Comparison of ENCODE assay signal across 8 cellular contexts in the genomic region with DNA sequence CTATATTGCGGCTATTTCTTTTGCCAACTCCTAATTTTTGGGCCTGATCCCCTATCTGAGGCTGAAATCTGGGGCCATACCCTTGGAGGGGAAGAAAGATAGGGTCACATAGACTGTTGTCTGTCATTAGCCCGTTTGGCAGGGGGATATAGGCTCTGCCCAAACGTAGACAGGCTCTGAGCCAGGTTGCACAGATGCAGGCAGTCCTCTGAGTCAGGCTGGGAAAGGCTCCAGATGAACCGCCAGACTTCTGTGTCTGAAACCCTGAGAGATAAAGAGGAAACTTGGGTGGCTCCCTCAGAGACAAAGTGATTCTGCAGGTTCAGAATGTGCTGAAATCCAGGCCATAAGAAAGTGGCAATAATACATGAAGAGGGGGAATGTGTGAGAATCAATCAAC. TPM values are rescaled to one million over a fixed set of nuclear protein-coding genes. Genes with fewer than 3 reads are reported as not detected.
DNase-seq lines count a peak whose midpoint lies in the region; ATAC-seq, FAIRE-seq and TF ChIP-seq lines count a peak whose summit lies in the region.

No MANE protein-coding gene starts in this region.

- H3K36me3 Mint-ChIP-seq in activated CD4-positive, alpha-beta T cell treated with anti-CD3 and anti-CD28 coated beads, Interleukin-2, amount 10 ng/mL, durations not matched to agents 24 days and 14 days (ENCODE audit: low read depth) = peaks cover 10% of the 10 kb centered on the region
- H3K36me3 Mint-ChIP-seq in activated CD4-positive, alpha-beta T cell treated with anti-CD3 and anti-CD28 coated beads for 36 hours (ENCODE audit: low read depth) = peaks cover 10% of the 10 kb centered on the region

- H3K9me2 ChIP-seq in OCI-LY7 (ENCODE audit: insufficient read depth, low read length) = no peaks in the 10 kb centered on the region

- H3K4me3 Mint-ChIP-seq in activated CD4-positive, alpha-beta T cell treated with anti-CD3 and anti-CD28 coated beads, Interleukin-2, amount 10 ng/mL, durations not matched to agents 24 days and 14 days = no peak overlapping the region
- H3K4me3 Mint-ChIP-seq in activated CD4-positive, alpha-beta T cell treated with anti-CD3 and anti-CD28 coated beads for 36 hours = no peak overlapping the region

- H4K20me1 ChIP-seq in K562 (replicated peaks; ENCODE audit: control insufficient read depth, insufficient read depth, low read length) (no peaks in the 10 kb centered on the region), OCI-LY7 (ENCODE audit: insufficient read depth, low read length) (peaks cover 6% of the 10 kb centered on the region; the same call in 1 of the 2 replicates)

- no peak for TF ChIP-seq POLR2A in K562 (conservative IDR thresholded peaks at IDR 0.05)
- TF ChIP-seq POLR2A in uterus (IDR thresholded peaks at IDR 0.05) = no peak

- in situ Hi-C loops in K562 (cut with MboI) = no loop called here

- H2AFZ ChIP-seq in K562 (ENCODE audit: low read depth, low read length) = peak overlapping the region; percentile 74
- H2AFZ ChIP-seq in OCI-LY7 (ENCODE audit: low read length) = no peak overlapping the region

- peak; percentile 57 for DNase-seq in activated CD4-positive, alpha-beta T cell treated with anti-CD3 and anti-CD28 coated beads, Interleukin-2, amount 10 ng/mL, durations not matched to agents 24 days and 14 days
- DNase-seq in activated CD4-positive, alpha-beta T cell treated with anti-CD3 and anti-CD28 coated beads for 36 hours = no peak
- peak; percentile 29 to 91 (median 51) for DNase-seq in K562 (ENCODE audit: extremely low read depth in 1 of 4, low spot score in 3 of 4)
- DNase-seq in kidney = peak; percentile 70
- peak; percentile 73 to 83 for DNase-seq in uterus
- no peak for DNase-seq in NCI-H1436 (lab: John Stamatoyannopoulos, UW)
- DNase-seq in OCI-LY7 (ENCODE audit: low spot score) = no peak

- H3K27ac ChIP-seq in K562 (ENCODE audit: extremely low read depth, low read depth, low read length) (peak overlapping the region; percentile 75), kidney (ENCODE audit: low read depth in 2 of 2, low read length in 2 of 2) (no peak overlapping the region), uterus (peak overlapping the region; percentile 67 to 95), OCI-LY7 (ENCODE audit: low read depth, low read length, poor library complexity, severe bottlenecking) (no peak overlapping the region)

- H3K9ac ChIP-seq in K562 (ENCODE audit: insufficient read depth in 1 of 2, low read depth in 2 of 2, low read length in 2 of 2) (peak overlapping the region; percentile 38 to 49; a peak in 3 of 4 replicates), kidney (ENCODE audit: low read length in 2 of 2) (no peak overlapping the region)

- TF ChIP-seq RAD21 in K562 (CRISPR knock-in tag; conservative IDR thresholded peaks at IDR 0.05 in 1 of 2, IDR thresholded peaks at IDR 0.05 in 1 of 2) = no peak

- no peaks in the 10 kb centered on the region for H3K9me3 ChIP-seq in K562 (replicated peaks; ENCODE audit: control insufficient read depth, insufficient read depth, low read depth, low read length)
- H3K9me3 ChIP-seq in kidney (ENCODE audit: control insufficient read depth in 1 of 2, low read length in 2 of 2) = no peaks in the 10 kb centered on the region
- no peaks in the 10 kb centered on the region for H3K9me3 ChIP-seq in uterus
- no peaks in the 10 kb centered on the region for H3K9me3 ChIP-seq in OCI-LY7 (ENCODE audit: low read length)

- H3K79me2 ChIP-seq in K562 (ENCODE audit: control insufficient read depth, insufficient read depth, low read length) = peaks cover 11% of the 10 kb centered on the region
- H3K79me2 ChIP-seq in OCI-LY7 (ENCODE audit: insufficient read depth, low read depth, low read length) = peaks cover 9% of the 10 kb centered on the region

- CTCF ChIA-PET in activated CD4-positive, alpha-beta T cell treated with anti-CD3 and anti-CD28 coated beads for 36 hours (lab: Charles Lee) = no interaction called here
- CTCF ChIA-PET in K562 (lab: Yijun Ruan, JAX; ENCODE audit: low intra/inter-chr PET ratio) (no interaction called here), OCI-LY7 (lab: Charles Lee; ENCODE audit: unreplicated experiment) (no interaction called here)

- no peaks in the 10 kb centered on the region for H3K9me1 ChIP-seq in K562 (ENCODE audit: control insufficient read depth, insufficient read depth, low read length)

- peaks cover 38% of the 10 kb centered on the region for H3K4me1 Mint-ChIP-seq in activated CD4-positive, alpha-beta T cell treated with anti-CD3 and anti-CD28 coated beads, Interleukin-2, amount 10 ng/mL, durations not matched to agents 24 days and 14 days
- H3K4me1 Mint-ChIP-seq in activated CD4-positive, alpha-beta T cell treated with anti-CD3 and anti-CD28 coated beads for 36 hours = peaks cover 40% of the 10 kb centered on the region

- 5% methylated on average over 4 of the region's 4 CpGs for WGBS in K562 (ENCODE audit: insufficient coverage, low coverage, missing lambda C conversion rate)

- H3K27me3 ChIP-seq in K562 (ENCODE audit: control insufficient read depth in 2 of 2, insufficient read depth in 2 of 2, low read length in 2 of 2) (no peaks in the 10 kb centered on the region), uterus (no peaks in the 10 kb centered on the region)

- no TSS peak for BruUV-seq in K562 (replicated peaks; lab: Mats Ljungman, UMichigan)
- no TSS peak for BruUV-seq in OCI-LY7 (replicated peaks; lab: Mats Ljungman, UMichigan)

- H3K4me3 ChIP-seq in K562 (no peak overlapping the region), kidney (ENCODE audit: low read length in 2 of 2) (no peak overlapping the region), uterus (no peak overlapping the region), OCI-LY7 (ENCODE audit: low read depth, low read length, poor library complexity, severe bottlenecking) (no peak overlapping the region)

- no peaks in the 10 kb centered on the region for H3K27me3 Mint-ChIP-seq in activated CD4-positive, alpha-beta T cell treated with anti-CD3 and anti-CD28 coated beads, Interleukin-2, amount 10 ng/mL, durations not matched to agents 24 days and 14 days
- no peaks in the 10 kb centered on the region for H3K27me3 Mint-ChIP-seq in activated CD4-positive, alpha-beta T cell treated with anti-CD3 and anti-CD28 coated beads for 36 hours

- TF ChIP-seq EP300 in K562 (IDR thresholded peaks at IDR 0.05; ENCODE audit: low read length) = peak; percentile 63

- H3K36me3 ChIP-seq in K562 (ENCODE audit: control insufficient read depth, insufficient read depth, low read length) = peaks cover 2% of the 10 kb centered on the region; the same call in 2 of the 3 replicates
- no peaks in the 10 kb centered on the region for H3K36me3 ChIP-seq in kidney (ENCODE audit: control insufficient read depth in 1 of 2, insufficient read depth in 2 of 2, low read length in 2 of 2)
- H3K36me3 ChIP-seq in uterus = no peaks in the 10 kb centered on the region
- peaks cover 6% of the 10 kb centered on the region; the same call in 1 of the 2 replicates for H3K36me3 ChIP-seq in OCI-LY7 (ENCODE audit: insufficient read depth, low read length)

- FAIRE-seq in K562 (lab: Jason Lieb, UNC) (peak; percentile 82), kidney (lab: Jason Lieb, UNC) (no peak)

- POLR2A ChIA-PET in activated CD4-positive, alpha-beta T cell treated with anti-CD3 and anti-CD28 coated beads for 36 hours (lab: Charles Lee) = no interaction called here
- POLR2A ChIA-PET in K562 (lab: Yijun Ruan, JAX) = interaction anchor here (0.5 to 1.1 kb wide), 3 partner anchors 195 to 812 kb away, joined by 3 to 4 read pairs (median 3); no protein-coding TSS in a partner anchor
- POLR2A ChIA-PET in OCI-LY7 (lab: Charles Lee) = no interaction called here

- H3K4me1 ChIP-seq in K562 (replicated peaks in 1 of 2; ENCODE audit: control insufficient read depth in 2 of 2, insufficient read depth in 2 of 2, low read length in 2 of 2) (peaks cover 29 to 43% of the 10 kb centered on the region in 2 experiments), kidney (ENCODE audit: control insufficient read depth in 1 of 2, insufficient read depth in 1 of 2, low read depth in 1 of 2, low read length in 2 of 2) (peaks cover 6 to 10% of the 10 kb centered on the region in 2 donors), uterus (peaks cover 0 to under 1% of the 10 kb centered on the region in 2 donors), OCI-LY7 (ENCODE audit: insufficient read depth, low read length, poor library complexity, severe bottlenecking) (peaks cover 35% of the 10 kb centered on the region)

- no peak for ATAC-seq in activated CD4-positive, alpha-beta T cell treated with anti-CD3 and anti-CD28 coated beads for 36 hours
- peak; percentile 11 for ATAC-seq in K562
- ATAC-seq in HG02870 (IDR thresholded peaks at IDR 0.05; ENCODE audit: unreplicated experiment) = no peak

- H3K27ac Mint-ChIP-seq in activated CD4-positive, alpha-beta T cell treated with anti-CD3 and anti-CD28 coated beads, Interleukin-2, amount 10 ng/mL, durations not matched to agents 24 days and 14 days = no peak overlapping the region
- no peak overlapping the region for H3K27ac Mint-ChIP-seq in activated CD4-positive, alpha-beta T cell treated with anti-CD3 and anti-CD28 coated beads for 36 hours

- H3K4me2 ChIP-seq in K562 (ENCODE audit: insufficient read depth, low read length) = peak overlapping the region; percentile 58
- H3K4me2 ChIP-seq in OCI-LY7 (ENCODE audit: low read length) = no peak overlapping the region

- TF ChIP-seq CTCF in K562 (IDR thresholded peaks at IDR 0.05 in 2 of 3, conservative IDR thresholded peaks at IDR 0.05 in 1 of 3; ENCODE audit: insufficient read depth in 2 of 3, low read depth in 1 of 3, low read length in 3 of 3) (no peak), kidney (IDR thresholded peaks at IDR 0.05; ENCODE audit: borderline replicate concordance, extremely low read depth, insufficient read depth) (no peak), uterus (IDR thresholded peaks at IDR 0.05) (no peak), OCI-LY7 (conservative IDR thresholded peaks at IDR 0.05; ENCODE audit: low read length) (no peak)

- intact Hi-C loops in activated CD4-positive, alpha-beta T cell treated with anti-CD3 and anti-CD28 coated beads, Interleukin-2, amount 10 ng/mL, durations not matched to agents 24 days and 14 days (cut with micrococcal nuclease) = no loop called here
- intact Hi-C loops in activated CD4-positive, alpha-beta T cell treated with anti-CD3 and anti-CD28 coated beads for 36 hours (cut with DNase I, micrococcal nuclease) = no loop called here
- intact Hi-C loops in K562 (cut with micrococcal nuclease) = no loop called here
- intact Hi-C loops in kidney (cut with DNase I) = no loop called here
- intact Hi-C loops in uterus (cut with DNase I; ENCODE audit: low total_unique reads) = no loop called here
- intact Hi-C loops in OCI-LY7 (cut with micrococcal nuclease; ENCODE audit: unreplicated experiment) = no loop called here

- H3K9me3 Mint-ChIP-seq in activated CD4-positive, alpha-beta T cell treated with anti-CD3 and anti-CD28 coated beads, Interleukin-2, amount 10 ng/mL, durations not matched to agents 24 days and 14 days = no peaks in the 10 kb centered on the region
- H3K9me3 Mint-ChIP-seq in activated CD4-positive, alpha-beta T cell treated with anti-CD3 and anti-CD28 coated beads for 36 hours (ENCODE audit: low read depth) = no peaks in the 10 kb centered on the region

RNA-seq across cellular contexts. Expression of gene CAP1, which starts 4.0 kb away (rescaled TPM):
- 417 and 440 TPM in 2 replicates for total RNA-seq in activated CD4-positive, alpha-beta T cell treated with anti-CD3 and anti-CD28 coated beads, Interleukin-2, amount 10 ng/mL, durations not matched to agents 24 days and 14 days
- 100 to 1,000 TPM; 527 to 553 TPM for total RNA-seq in activated CD4-positive, alpha-beta T cell treated with anti-CD3 and anti-CD28 coated beads for 36 hours
- 173 and 189 TPM in 2 replicates for total RNA-seq in K562 (2011; cell fraction: chromatin; rRNA removed; ENCODE audit: low replicate concordance)
- 98.9 and 116 TPM in 2 replicates for total RNA-seq in K562 (2011; cell fraction: nucleolus; rRNA removed)
- 132 and 136 TPM in 2 replicates for total RNA-seq in K562 (2011; cell fraction: nucleoplasm; rRNA removed)
- 230 and 251 TPM in 2 replicates for total RNA-seq in K562 (2014; rRNA removed)
- 271 and 311 TPM in 2 replicates for total RNA-seq in K562 (2014; rRNA removed; fragmentation: Illumina TruSeq; extraction: Trizol)
- total RNA-seq in K562 (2015; rRNA removed; fragmentation: Illumina TruSeq; extraction: Trizol) = 270 and 271 TPM in 2 replicates
- total RNA-seq in K562 (2021) = 322 and 339 TPM in 2 replicates
- polyA plus RNA-seq in K562 (2011; rRNA removed) = 485 and 488 TPM in 2 replicates
- polyA plus RNA-seq in K562 (2011; cell fraction: cytosol; rRNA removed) = 203 and 329 TPM in 2 replicates
- 186 and 410 TPM in 2 replicates for polyA plus RNA-seq in K562 (2011; cell fraction: nucleus; rRNA removed)
- polyA plus RNA-seq in K562 (2012) = 338 and 462 TPM in 2 replicates
- 310 and 337 TPM in 2 replicates for polyA plus RNA-seq in K562 (2014; fragmentation: Illumina TruSeq; extraction: Trizol)
- 100 to 1,000 TPM; 281 to 658 TPM for polyA plus RNA-seq in K562 (2014; fragmentation: Nextera tagmentation; extraction: Ambion mirVana)
- polyA plus RNA-seq in K562 (2014; rRNA removed) = 269 and 277 TPM in 2 replicates
- polyA minus RNA-seq in K562 (2011; rRNA and poly(A)+ RNA removed) = 462 and 519 TPM in 2 replicates
- polyA minus RNA-seq in K562 (2011; cell fraction: cytosol; rRNA and poly(A)+ RNA removed) = 151 and 156 TPM in 2 replicates
- polyA minus RNA-seq in K562 (2011; cell fraction: nucleus; rRNA and poly(A)+ RNA removed) = 47.5 and 121 TPM in 2 replicates
- 328 TPM for total RNA-seq in kidney
- polyA plus RNA-seq in kidney (ENCODE audit: insufficient read depth, low read depth, low replicate concordance) = 128 TPM
- total RNA-seq in uterus = 100 to 1,000 TPM; 136 to 298 (median 224) TPM
- total RNA-seq in OCI-LY7 (2014; rRNA removed; shearing (Covaris generic)) = 184 and 193 TPM in 2 replicates
- 276 and 296 TPM in 2 replicates for total RNA-seq in OCI-LY7 (2022)

Comparison
In these comparisons a context has a peak if more than half of its experiments do, and no peak if none do; other contexts are left out.
1. DNase-seq: peak in activated CD4-positive, alpha-beta T cell treated with anti-CD3 and anti-CD28 coated beads, Interleukin-2, amount 10 ng/mL, durations not matched to agents 24 days and 14 days (single experiment), K562 (4 of 4), kidney (single experiment) and uterus (2 of 2); none in activated CD4-positive, alpha-beta T cell treated with anti-CD3 and anti-CD28 coated beads for 36 hours (single experiment), NCI-H1436 (single experiment) and OCI-LY7 (single experiment).
2. H3K27ac ChIP-seq: peak in K562 (single experiment) and uterus (2 of 2); none in kidney (0 of 2) and OCI-LY7 (single experiment).
3. H3K9ac ChIP-seq: peak in K562 (2 of 2); none in kidney (0 of 2).